In genomic region chr3:187978433-187979011, GRCh38 we compare ENCODE assay signal across 15 cellular contexts.
DNase-seq lines count a peak whose midpoint lies in the region; ATAC-seq and TF ChIP-seq lines count a peak whose summit lies in the region.
"Had no signal": no experiment of that assay in that cellular context is flagged by ENCODE, and none has a peak within 500 bp of the region (broad histone marks: within the 10 kb centered on the region; RNA-seq: fewer than 3 reads in every experiment).

No MANE protein-coding gene starts in this region.

- no peak overlapping the region for H3K27ac Mint-ChIP-seq in T-helper 2 cell treated with Interferon-gamma antibody and Interleukin-4, amounts not matched to agents 5 μg/mL and 100 μg/mL, for 36 hours
- peak overlapping the region; percentile 55 to 76 (median 65) for H3K27ac Mint-ChIP-seq in IgD-negative memory B cell
- peak overlapping the region; percentile 88 to 94 for H3K27ac Mint-ChIP-seq in T-cell
- H3K27ac Mint-ChIP-seq in memory B cell: peak overlapping the region; percentile 83

- POLR2A ChIA-PET in T-cell (lab: Charles Lee): no interaction called here

- CTCF ChIA-PET in T-cell (lab: Charles Lee): no interaction called here

- peak overlapping the region; percentile 8 for H3K4me3 Mint-ChIP-seq in T-helper 2 cell treated with Interferon-gamma antibody and Interleukin-4, amounts not matched to agents 5 μg/mL and 100 μg/mL, for 36 hours
- H3K4me3 Mint-ChIP-seq in IgD-negative memory B cell (peak overlapping the region in 3 of 4 donors; percentile 14 to 84 (median 64)), T-cell (peak overlapping the region in 2 of 3 donors; percentile 21 to 40), memory B cell (peak overlapping the region; percentile 47)

- 86 to 91% methylated on average over 5 of the region's 5 CpGs for WGBS in tibial nerve, 2 donors

- H3K4me1 Mint-ChIP-seq in T-helper 2 cell treated with Interferon-gamma antibody and Interleukin-4, amounts not matched to agents 5 μg/mL and 100 μg/mL, for 36 hours (ENCODE audit: low read depth): peaks cover 79% of the 10 kb centered on the region
- H3K4me1 Mint-ChIP-seq in IgD-negative memory B cell (peaks cover 43 to 57% (median 48%) of the 10 kb centered on the region in 3 donors), T-cell (peaks cover 60 to 68% (median 66%) of the 10 kb centered on the region in 3 donors), memory B cell (peaks cover 46% of the 10 kb centered on the region)

- TF ChIP-seq POLR2A in tibial nerve (IDR thresholded peaks at IDR 0.05): no peak

- H3K27me3 ChIP-seq in tibial nerve: no peaks in the 10 kb centered on the region
- H3K27me3 ChIP-seq: gastroesophageal sphincter had no signal

- H3K9me3 Mint-ChIP-seq in T-helper 2 cell treated with Interferon-gamma antibody and Interleukin-4, amounts not matched to agents 5 μg/mL and 100 μg/mL, for 36 hours: peaks cover 3% of the 10 kb centered on the region
- H3K9me3 Mint-ChIP-seq in IgD-negative memory B cell (no peaks in the 10 kb centered on the region), T-cell (peaks cover 0 to 4% (median 0%) of the 10 kb centered on the region in 3 donors), memory B cell (no peaks in the 10 kb centered on the region)

- peaks cover 6% of the 10 kb centered on the region for H3K36me3 Mint-ChIP-seq in T-helper 2 cell treated with Interferon-gamma antibody and Interleukin-4, amounts not matched to agents 5 μg/mL and 100 μg/mL, for 36 hours (ENCODE audit: low read depth)
- no peaks in the 10 kb centered on the region for H3K36me3 Mint-ChIP-seq in IgD-negative memory B cell
- H3K36me3 Mint-ChIP-seq in T-cell: no peaks in the 10 kb centered on the region
- H3K36me3 Mint-ChIP-seq in memory B cell: no peaks in the 10 kb centered on the region

- no peak for TF ChIP-seq EP300 in tibial nerve (IDR thresholded peaks at IDR 0.05)

- no peak for TF ChIP-seq CTCF in tibial nerve (IDR thresholded peaks at IDR 0.05)

- DNase-seq in T-helper 2 cell treated with Interferon-gamma antibody and Interleukin-4, amounts not matched to agents 5 μg/mL and 100 μg/mL, for 36 hours (ENCODE audit: low spot score): no peak
- DNase-seq in T-helper 2 cell (no peak), T-cell (no peak), memory B cell (ENCODE audit: low spot score in 2 of 2) (peak in 1 of 2 donors; percentile 40), GM19240 (ENCODE audit: insufficient read length, low spot score) (no peak), tibial nerve (ENCODE audit: low spot score in 2 of 2) (no peak), NCI-H1048 (lab: John Stamatoyannopoulos, UW) (no peak)
- DNase-seq: effector CD8-positive, alpha-beta T cell; H7; islet precursor cell; midbrain had no signal

- no peaks in the 10 kb centered on the region for H3K9me3 ChIP-seq in tibial nerve

- H3K4me1 ChIP-seq in tibial nerve: peaks cover 0 to 19% (median 0%) of the 10 kb centered on the region in 4 donors
- H3K4me1 ChIP-seq: gastroesophageal sphincter, parathyroid adenoma had no signal

- H3K36me3 ChIP-seq in tibial nerve: no peaks in the 10 kb centered on the region
- H3K36me3 ChIP-seq: gastroesophageal sphincter had no signal

- H3K27me3 Mint-ChIP-seq in T-helper 2 cell treated with Interferon-gamma antibody and Interleukin-4, amounts not matched to agents 5 μg/mL and 100 μg/mL, for 36 hours (ENCODE audit: low read depth): no peaks in the 10 kb centered on the region
- peaks cover 39% of the 10 kb centered on the region for H3K27me3 Mint-ChIP-seq in IgD-negative memory B cell
- no peaks in the 10 kb centered on the region for H3K27me3 Mint-ChIP-seq in T-cell
- peaks cover 8% of the 10 kb centered on the region for H3K27me3 Mint-ChIP-seq in memory B cell

- H3K27ac ChIP-seq in tibial nerve: no peak overlapping the region
- H3K27ac ChIP-seq: gastroesophageal sphincter, HL-60, parathyroid adenoma had no signal

- peak in 1 of 4 experiments; percentile 17 for ATAC-seq in T-cell (replicated peaks in 1 of 4)
- ATAC-seq in memory B cell (ENCODE audit: low read depth): peak; percentile 38
- ATAC-seq: gastroesophageal sphincter had no signal

- no peak overlapping the region for H3K4me3 ChIP-seq in tibial nerve
- H3K4me3 ChIP-seq: gastroesophageal sphincter had no signal

Comparison
In these comparisons a context has a peak if more than half of its experiments do, and no peak if none do; other contexts are left out.
1. H3K4me3 Mint-ChIP-seq: peak in every context shown above with its lines; median percentile 64 in IgD-negative memory B cell; 47 in memory B cell; 30 in T-cell; 8 in T-helper 2 cell treated with Interferon-gamma antibody and Interleukin-4, amounts not matched to agents 5 μg/mL and 100 μg/mL, for 36 hours.